ENCODE assay signal across 13 cellular contexts in the genomic region with DNA sequence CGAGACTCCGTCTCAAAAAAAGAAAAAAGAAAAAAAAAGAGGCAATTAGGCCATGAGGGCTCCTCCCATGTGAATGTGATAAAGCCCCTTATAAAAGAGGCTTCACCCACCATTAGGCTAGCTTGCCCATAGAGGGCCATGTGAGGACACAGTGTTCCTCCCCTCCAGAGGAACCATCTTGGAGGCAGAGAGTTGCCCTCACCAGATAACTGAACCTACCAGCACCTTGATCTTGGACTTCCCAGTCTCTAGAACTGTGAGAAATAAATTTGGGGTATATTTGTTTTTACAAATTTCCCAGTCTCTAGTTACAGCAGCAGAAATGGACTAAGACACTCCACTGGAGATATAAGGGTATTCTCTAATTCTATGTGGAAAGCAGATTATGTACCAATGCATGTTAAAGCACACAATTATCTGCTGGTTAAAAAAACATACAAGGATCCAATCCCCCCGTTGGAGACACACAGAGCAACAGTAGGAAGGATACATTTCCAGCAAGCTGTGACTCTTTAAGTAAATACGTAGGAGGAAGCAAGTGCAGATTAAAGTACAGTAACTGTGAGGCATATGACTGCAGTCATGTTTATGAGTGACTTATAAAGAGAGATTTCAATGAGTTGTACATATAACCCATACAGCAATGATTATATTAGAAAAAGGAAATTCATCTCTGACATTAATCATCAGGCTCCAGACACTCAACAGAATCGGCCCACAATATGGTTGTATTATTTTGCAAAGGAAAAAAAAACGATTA. TPM values are rescaled to one million over a fixed set of nuclear protein-coding genes. Genes with fewer than 3 reads are reported as not detected.
DNase-seq lines count a peak whose midpoint lies in the region; ATAC-seq, FAIRE-seq and TF ChIP-seq lines count a peak whose summit lies in the region.
"Had no signal": no experiment of that assay in that cellular context is flagged by ENCODE, and none has a peak within 500 bp of the region (broad histone marks: within the 10 kb centered on the region; RNA-seq: fewer than 3 reads in every experiment).

No MANE protein-coding gene starts in this region.

- WGBS in heart left ventricle, 4 donors = 64 to 78% (median 69%) methylated on average over 6 of the region's 6 CpGs
- WGBS in gastroesophageal sphincter (ENCODE audit: low coverage in 1 of 2), 2 donors = 34 to 59% methylated on average over 4 to 5 of the region's 6 CpGs

- no peak overlapping the region for H3K4me3 Mint-ChIP-seq in progenitor cell of endocrine pancreas (ENCODE audit: low read depth)
- H3K4me3 Mint-ChIP-seq: activated CD4-positive, alpha-beta memory T cell treated with anti-CD3 and anti-CD28 coated beads, Interleukin-2, amount 10 ng/mL, durations not matched to agents 7 days and 5 days had no signal

- TF ChIP-seq CTCF in colonic mucosa (IDR thresholded peaks at IDR 0.05) (no peak), progenitor cell of endocrine pancreas (IDR thresholded peaks at IDR 0.05; ENCODE audit: unreplicated experiment) (no peak), heart left ventricle (IDR thresholded peaks at IDR 0.05) (no peak), gastroesophageal sphincter (IDR thresholded peaks at IDR 0.05) (no peak)

- FAIRE-seq in H54 (lab: Jason Lieb, UNC) = no peak

- intact Hi-C loops in colonic mucosa (cut with DNase I) = no loop called here
- intact Hi-C loops in heart left ventricle (cut with DNase I) = no loop called here

- H3K27me3 ChIP-seq in colonic mucosa (no peaks in the 10 kb centered on the region), heart left ventricle (no peaks in the 10 kb centered on the region), gastroesophageal sphincter (no peaks in the 10 kb centered on the region)

- H3K36me3 ChIP-seq in colonic mucosa = no peaks in the 10 kb centered on the region
- H3K36me3 ChIP-seq in heart left ventricle = no peaks in the 10 kb centered on the region
- H3K36me3 ChIP-seq in gastroesophageal sphincter = no peaks in the 10 kb centered on the region

- no peak for DNase-seq in colonic mucosa
- no peak for DNase-seq in progenitor cell of endocrine pancreas (ENCODE audit: low spot score, unreplicated experiment)
- no peak for DNase-seq in heart left ventricle
- no peak for DNase-seq in AG20443 (ENCODE audit: low spot score)
- DNase-seq in H54 (ENCODE audit: insufficient read length, low spot score) = no peak
- DNase-seq: activated CD4-positive, alpha-beta memory T cell treated with anti-CD3 and anti-CD28 coated beads, Interleukin-2, amount 10 ng/mL, durations not matched to agents 7 days and 5 days; H7; MM.1S; PC-9; psoas muscle had no signal

- no peak for TF ChIP-seq EP300 in gastroesophageal sphincter (IDR thresholded peaks at IDR 0.05)

- peaks cover 7% of the 10 kb centered on the region for H3K4me1 ChIP-seq in colonic mucosa
- peaks cover 0 to 65% (median 47%) of the 10 kb centered on the region in 12 donors for H3K4me1 ChIP-seq in heart left ventricle
- peaks cover 2 to 43% (median 4%) of the 10 kb centered on the region in 3 donors for H3K4me1 ChIP-seq in gastroesophageal sphincter

- no peaks in the 10 kb centered on the region for H3K9me3 Mint-ChIP-seq in progenitor cell of endocrine pancreas (ENCODE audit: low read depth)
- H3K9me3 Mint-ChIP-seq: activated CD4-positive, alpha-beta memory T cell treated with anti-CD3 and anti-CD28 coated beads, Interleukin-2, amount 10 ng/mL, durations not matched to agents 7 days and 5 days had no signal

- H3K27ac Mint-ChIP-seq in progenitor cell of endocrine pancreas = peak overlapping the region; percentile 62
- H3K27ac Mint-ChIP-seq: activated CD4-positive, alpha-beta memory T cell treated with anti-CD3 and anti-CD28 coated beads, Interleukin-2, amount 10 ng/mL, durations not matched to agents 7 days and 5 days had no signal

- H3K27ac ChIP-seq in colonic mucosa (peak overlapping the region; percentile 74), heart left ventricle (no peak overlapping the region), gastroesophageal sphincter (no peak overlapping the region)
- H3K27ac ChIP-seq: PC-9, psoas muscle had no signal

- TF ChIP-seq POLR2A in heart left ventricle (IDR thresholded peaks at IDR 0.05) (no peak), H54 (IDR thresholded peaks at IDR 0.05; ENCODE audit: low read depth, low read length) (no peak), gastroesophageal sphincter (IDR thresholded peaks at IDR 0.05) (no peak)

- H3K4me1 Mint-ChIP-seq in progenitor cell of endocrine pancreas (ENCODE audit: low read depth) = peaks cover 44% of the 10 kb centered on the region
- H3K4me1 Mint-ChIP-seq: activated CD4-positive, alpha-beta memory T cell treated with anti-CD3 and anti-CD28 coated beads, Interleukin-2, amount 10 ng/mL, durations not matched to agents 7 days and 5 days had no signal

- peaks cover 7% of the 10 kb centered on the region for H3K36me3 Mint-ChIP-seq in progenitor cell of endocrine pancreas (ENCODE audit: insufficient read depth)

- no peaks in the 10 kb centered on the region for H3K27me3 Mint-ChIP-seq in progenitor cell of endocrine pancreas
- H3K27me3 Mint-ChIP-seq: activated CD4-positive, alpha-beta memory T cell treated with anti-CD3 and anti-CD28 coated beads, Interleukin-2, amount 10 ng/mL, durations not matched to agents 7 days and 5 days had no signal

- peak overlapping the region in 1 of 2 donors; percentile 42 for H3K9ac ChIP-seq in colonic mucosa (ENCODE audit: low read depth in 2 of 2, low read length in 2 of 2)

- H3K9me3 ChIP-seq in colonic mucosa (no peaks in the 10 kb centered on the region), heart left ventricle (no peaks in the 10 kb centered on the region), gastroesophageal sphincter (no peaks in the 10 kb centered on the region)
- H3K9me3 ChIP-seq: psoas muscle had no signal

- ATAC-seq in GM19438 (IDR thresholded peaks at IDR 0.05; ENCODE audit: low read depth, unreplicated experiment) (peak; percentile 66), HG03469 (IDR thresholded peaks at IDR 0.05; ENCODE audit: unreplicated experiment) (peak; percentile 51), heart left ventricle (no peak), gastroesophageal sphincter (no peak)
- ATAC-seq: psoas muscle had no signal

- H3K4me3 ChIP-seq in colonic mucosa (no peak overlapping the region), heart left ventricle (no peak overlapping the region), gastroesophageal sphincter (no peak overlapping the region)
- H3K4me3 ChIP-seq: PC-9, psoas muscle had no signal

RNA-seq across cellular contexts. Expression of a gene that starts 21.4 kb away (rescaled TPM):
- 10 to 100 TPM; 50.2 to 77.1 TPM for total RNA-seq in colonic mucosa
- 29.6 and 31.1 TPM in 2 replicates for total RNA-seq in progenitor cell of endocrine pancreas
- total RNA-seq in heart left ventricle = 10 to 100 TPM in 5 of 9 donors, 1 to 10 TPM in 4; 7.1 to 17.2 (median 10.2) TPM
- 1 to 10 TPM; 1.7 to 6.6 TPM for polyA plus RNA-seq in heart left ventricle
- total RNA-seq in gastroesophageal sphincter = 10 to 100 TPM in 3 of 4 donors, 1 to 10 TPM in 1; 9.2 to 17.6 (median 13.3) TPM

Comparison
In these comparisons a context has a peak if more than half of its experiments do, and no peak if none do; other contexts are left out.
1. ATAC-seq: peak in GM19438 (single experiment) and HG03469 (single experiment); none in heart left ventricle (0 of 4) and gastroesophageal sphincter (single experiment).